Comparison of ENCODE assay signal across 9 cellular contexts in genomic region chr5:129361441-129362025, GRCh38.
A peak's percentile ranks its signal among the peaks of the same experiment; 100 is the strongest.
DNase-seq lines count a peak whose midpoint lies in the region; ATAC-seq and TF ChIP-seq lines count a peak whose summit lies in the region.
"Had no signal": no experiment of that assay in that cellular context is flagged by ENCODE, and none has a peak within 500 bp of the region (broad histone marks: within the 10 kb centered on the region; RNA-seq: fewer than 3 reads in every experiment).

No MANE protein-coding gene starts in this region.

- H3K27me3 ChIP-seq in KMS-11 (ENCODE audit: insufficient read depth, low read depth): no peaks in the 10 kb centered on the region
- no peaks in the 10 kb centered on the region for H3K27me3 ChIP-seq in mammary epithelial cell (ENCODE audit: insufficient read depth, low read length)
- no peaks in the 10 kb centered on the region for H3K27me3 ChIP-seq in neural progenitor cell
- H3K27me3 ChIP-seq in gastrocnemius medialis: no peaks in the 10 kb centered on the region
- H3K27me3 ChIP-seq: sigmoid colon had no signal

- intact Hi-C loops in mammary epithelial cell (cut with micrococcal nuclease): loop anchor here (1.0 to 10.0 kb wide), 2 partner anchors 303 to 407 kb away; no protein-coding TSS in a partner anchor
- intact Hi-C loops in gastrocnemius medialis (cut with DNase I; ENCODE audit: low total_unique reads): no loop called here

- no peak for ATAC-seq in gastrocnemius medialis

- no peaks in the 10 kb centered on the region for H3F3A ChIP-seq in neural progenitor cell (ENCODE audit: low read depth)

- H4K20me1 ChIP-seq in KMS-11 (ENCODE audit: insufficient read depth) (no peaks in the 10 kb centered on the region), mammary epithelial cell (ENCODE audit: insufficient read depth, low read length) (no peaks in the 10 kb centered on the region), neural progenitor cell (ENCODE audit: low read depth) (no peaks in the 10 kb centered on the region)

- H3K79me2 ChIP-seq in KMS-11 (ENCODE audit: insufficient read depth, low read depth): no peaks in the 10 kb centered on the region
- H3K79me2 ChIP-seq in mammary epithelial cell (ENCODE audit: insufficient read depth, low read length): no peaks in the 10 kb centered on the region
- H3K79me2 ChIP-seq in neural progenitor cell (ENCODE audit: low read depth): no peaks in the 10 kb centered on the region

- H3K4me1 Mint-ChIP-seq in neural progenitor cell: no peaks in the 10 kb centered on the region

- BruUV-seq in mammary epithelial cell (replicated peaks; lab: Mats Ljungman, UMichigan): no TSS peak

- no peak for TF ChIP-seq POLR2A in gastrocnemius medialis (IDR thresholded peaks at IDR 0.05)

- H3K36me3 Mint-ChIP-seq in neural progenitor cell: no peaks in the 10 kb centered on the region

- H3K4me1 ChIP-seq in KMS-11 (ENCODE audit: low read depth, poor library complexity, severe bottlenecking) (no peaks in the 10 kb centered on the region), mammary epithelial cell (ENCODE audit: insufficient read depth, low read length) (peaks cover 10% of the 10 kb centered on the region), neural progenitor cell (no peaks in the 10 kb centered on the region), gastrocnemius medialis (no peaks in the 10 kb centered on the region)

- H3K36me3 ChIP-seq in KMS-11 (ENCODE audit: insufficient read depth) (no peaks in the 10 kb centered on the region), mammary epithelial cell (ENCODE audit: insufficient read depth, low read length) (no peaks in the 10 kb centered on the region), neural progenitor cell (no peaks in the 10 kb centered on the region), gastrocnemius medialis (no peaks in the 10 kb centered on the region)
- H3K36me3 ChIP-seq: sigmoid colon had no signal

- DNase-seq in GM10266 (ENCODE audit: extremely low spot score): no peak
- no peak for DNase-seq in mammary epithelial cell
- peak; percentile 26 for DNase-seq in neural progenitor cell (ENCODE audit: low spot score)
- no peak for DNase-seq in gastrocnemius medialis
- DNase-seq in GOT3 (lab: John Stamatoyannopoulos, UW): no peak
- DNase-seq in NCI-H1436 (lab: John Stamatoyannopoulos, UW): no peak
- DNase-seq: activated gamma-delta T cell treated with Interleukin-2 at 50 U/mL for 16 hours, sigmoid colon had no signal

- CTCF ChIA-PET in mammary epithelial cell (lab: Charles Lee; ENCODE audit: low non-redundant PET): no interaction called here

- TF ChIP-seq CTCF in GM10266 (IDR thresholded peaks at IDR 0.05; ENCODE audit: control insufficient read depth, insufficient read depth, low read depth, missing control alignments): peak; percentile 32
- peak; percentile 79 for TF ChIP-seq CTCF in KMS-11 (conservative IDR thresholded peaks at IDR 0.05; ENCODE audit: low read depth, low read length)
- TF ChIP-seq CTCF in mammary epithelial cell (conservative IDR thresholded peaks at IDR 0.05 in 1 of 2, IDR thresholded peaks at IDR 0.05 in 1 of 2; ENCODE audit: extremely low read depth in 1 of 2, insufficient read depth in 1 of 2, low read depth in 1 of 2, low read length in 2 of 2): peak; percentile 53 to 58
- peak; percentile 74 for TF ChIP-seq CTCF in neural progenitor cell (IDR thresholded peaks at IDR 0.05)
- TF ChIP-seq CTCF in gastrocnemius medialis (IDR thresholded peaks at IDR 0.05 in 4 of 5, conservative IDR thresholded peaks at IDR 0.05 in 1 of 5): peak in 1 of 5 experiments; percentile 20

- H3K4me2 ChIP-seq in KMS-11: no peak overlapping the region
- no peak overlapping the region for H3K4me2 ChIP-seq in mammary epithelial cell (ENCODE audit: insufficient read depth, low read depth, low read length)
- no peak overlapping the region for H3K4me2 ChIP-seq in neural progenitor cell

- dilution Hi-C loops in mammary epithelial cell (cut with HindIII; ENCODE audit: low sequenced_read_pairs): no loop called here

- in situ Hi-C loops in mammary epithelial cell (cut with MboI; ENCODE audit: low sequenced_read_pairs in 2 of 2) (no loop called here), gastrocnemius medialis (cut with MboI; ENCODE audit: low sequenced_read_pairs in 4 of 4) (no loop called here)

- WGBS in mammary epithelial cell (ENCODE audit: low coverage, missing lambda C conversion rate): 15% methylated on average over 1 of the region's 1 CpG

- H3K27me3 Mint-ChIP-seq in neural progenitor cell (ENCODE audit: insufficient read depth, low read depth): no peaks in the 10 kb centered on the region

- no peak overlapping the region for H2AFZ ChIP-seq in KMS-11 (ENCODE audit: low read depth)
- no peak overlapping the region for H2AFZ ChIP-seq in mammary epithelial cell (ENCODE audit: low read depth, low read length)
- H2AFZ ChIP-seq in neural progenitor cell (replicated peaks): peak overlapping the region; percentile 48

- H3K27ac ChIP-seq in KMS-11 (no peak overlapping the region), mammary epithelial cell (ENCODE audit: insufficient read depth, low read depth, low read length) (no peak overlapping the region), neural progenitor cell (no peak overlapping the region), gastrocnemius medialis (no peak overlapping the region)
- H3K27ac ChIP-seq: sigmoid colon had no signal

- H3K9me3 ChIP-seq in mammary epithelial cell (replicated peaks; ENCODE audit: insufficient read depth, low read length) (peaks cover 3% of the 10 kb centered on the region), neural progenitor cell (ENCODE audit: low read depth) (no peaks in the 10 kb centered on the region), gastrocnemius medialis (no peaks in the 10 kb centered on the region)

- no peak overlapping the region for H3K4me3 Mint-ChIP-seq in neural progenitor cell

- no peak overlapping the region for H3K27ac Mint-ChIP-seq in neural progenitor cell

- peaks cover 8% of the 10 kb centered on the region for H3K9me3 Mint-ChIP-seq in neural progenitor cell

- no peak overlapping the region for H3K9ac ChIP-seq in KMS-11
- no peak overlapping the region for H3K9ac ChIP-seq in mammary epithelial cell (ENCODE audit: insufficient read depth, low read length)
- no peak overlapping the region for H3K9ac ChIP-seq in neural progenitor cell

- no peak overlapping the region for H3K4me3 ChIP-seq in KMS-11 (IDR thresholded peaks at IDR 0.05; ENCODE audit: insufficient read depth, low read depth, low read length)
- no peak overlapping the region for H3K4me3 ChIP-seq in mammary epithelial cell (replicated peaks in 1 of 3; ENCODE audit: insufficient read depth in 1 of 3, low read depth in 2 of 3, low read length in 3 of 3)
- H3K4me3 ChIP-seq in neural progenitor cell: no peak overlapping the region
- H3K4me3 ChIP-seq in gastrocnemius medialis: no peak overlapping the region
- H3K4me3 ChIP-seq: sigmoid colon had no signal
